Comparison of ENCODE assay signal across 18 cellular contexts in genomic region chr12:105921055-105921454, GRCh38.
A peak's percentile ranks its signal among the peaks of the same experiment; 100 is the strongest.
DNase-seq lines count a peak whose midpoint lies in the region; ATAC-seq, FAIRE-seq and TF ChIP-seq lines count a peak whose summit lies in the region.
"Had no signal": no experiment of that assay in that cellular context is flagged by ENCODE, and none has a peak within 500 bp of the region (broad histone marks: within the 10 kb centered on the region; RNA-seq: fewer than 3 reads in every experiment).

No MANE protein-coding gene starts in this region.

- no peak for TF ChIP-seq EP300 in K562 (IDR thresholded peaks at IDR 0.05; ENCODE audit: low read length)
- no peak for TF ChIP-seq EP300 in suprapubic skin (IDR thresholded peaks at IDR 0.05)

- no peak overlapping the region for H2AFZ ChIP-seq in K562 (ENCODE audit: low read depth, low read length)

- H3K79me2 ChIP-seq in K562 (ENCODE audit: control insufficient read depth, insufficient read depth, low read length) = no peaks in the 10 kb centered on the region

- in situ Hi-C loops in K562 (cut with MboI) = no loop called here

- H3K36me3 Mint-ChIP-seq in nephron (ENCODE audit: low read depth) = no peaks in the 10 kb centered on the region
- H3K36me3 Mint-ChIP-seq in T-cell = no peaks in the 10 kb centered on the region

- ATAC-seq in heart right ventricle = no peak
- no peak for ATAC-seq in Right ventricle myocardium superior (ENCODE audit: poor library complexity)
- ATAC-seq in K562 = no peak
- ATAC-seq in GM21423 (IDR thresholded peaks at IDR 0.05; ENCODE audit: unreplicated experiment) = no peak
- no peak for ATAC-seq in T-cell (replicated peaks in 1 of 4)

- H3K27ac ChIP-seq in heart right ventricle (peak overlapping the region in 9 of 10 donors; percentile 43 to 85 (median 72)), K562 (ENCODE audit: extremely low read depth, low read depth, low read length) (no peak overlapping the region), suprapubic skin (peak overlapping the region; percentile 65)

- H3K9me1 ChIP-seq in K562 (ENCODE audit: control insufficient read depth, insufficient read depth, low read length) = no peaks in the 10 kb centered on the region

- H3K27ac Mint-ChIP-seq in nephron (peak overlapping the region in 2 of 3 experiments; percentile 46 to 82), T-cell (no peak overlapping the region)
- H3K27ac Mint-ChIP-seq: H9 had no signal

- no peaks in the 10 kb centered on the region for H3K9me3 Mint-ChIP-seq in nephron
- peaks cover 0 to 1% (median 0%) of the 10 kb centered on the region in 3 donors for H3K9me3 Mint-ChIP-seq in T-cell
- H3K9me3 Mint-ChIP-seq: H9 had no signal

- H3K9me3 ChIP-seq in heart right ventricle (no peaks in the 10 kb centered on the region), K562 (replicated peaks; ENCODE audit: control insufficient read depth, insufficient read depth, low read depth, low read length) (no peaks in the 10 kb centered on the region), suprapubic skin (no peaks in the 10 kb centered on the region)

- CTCF ChIA-PET in K562 (lab: Yijun Ruan, JAX; ENCODE audit: low intra/inter-chr PET ratio) = no interaction called here
- CTCF ChIA-PET in T-cell (lab: Charles Lee) = no interaction called here

- peaks cover 40% of the 10 kb centered on the region for H3K4me1 Mint-ChIP-seq in nephron
- no peaks in the 10 kb centered on the region for H3K4me1 Mint-ChIP-seq in T-cell
- H3K4me1 Mint-ChIP-seq: H9 had no signal

- H3K4me3 Mint-ChIP-seq in nephron = no peak overlapping the region
- no peak overlapping the region for H3K4me3 Mint-ChIP-seq in T-cell
- H3K4me3 Mint-ChIP-seq: H9 had no signal

- POLR2A ChIA-PET in K562 (lab: Yijun Ruan, JAX) (interaction anchor here (0.7 kb wide), 1 partner anchor 10 kb away, joined by 3 read pairs; no protein-coding TSS in a partner anchor), T-cell (lab: Charles Lee) (no interaction called here)

- DNase-seq in heart right ventricle (no peak), Right ventricle myocardium superior (no peak), K562 (ENCODE audit: extremely low read depth in 1 of 4, low spot score in 3 of 4) (no peak), suprapubic skin (ENCODE audit: low spot score in 2 of 2) (no peak), head of caudate nucleus (no peak), T-cell (no peak)
- DNase-seq: Calu3, DND-41, H9, KG1, MM.1S, NCI-H69, RPMI8226, SHP77 treated with DMSO at 0.1 percent for 48 hours had no signal

- H4K20me1 ChIP-seq in K562 (replicated peaks; ENCODE audit: control insufficient read depth, insufficient read depth, low read length) = no peaks in the 10 kb centered on the region

- FAIRE-seq in K562 (lab: Jason Lieb, UNC) = no peak
- FAIRE-seq: GM12892, GM19239 had no signal

- no peak for TF ChIP-seq POLR2A in K562 (conservative IDR thresholded peaks at IDR 0.05)
- TF ChIP-seq POLR2A in suprapubic skin (IDR thresholded peaks at IDR 0.05) = no peak

- no peak overlapping the region for H3K4me2 ChIP-seq in K562 (ENCODE audit: insufficient read depth, low read length)

- H3K4me3 ChIP-seq in heart right ventricle (no peak overlapping the region), K562 (no peak overlapping the region), suprapubic skin (no peak overlapping the region)

- H3K27me3 ChIP-seq in heart right ventricle = no peaks in the 10 kb centered on the region
- H3K27me3 ChIP-seq in K562 (ENCODE audit: control insufficient read depth in 2 of 2, insufficient read depth in 2 of 2, low read length in 2 of 2) = no peaks in the 10 kb centered on the region
- H3K27me3 ChIP-seq in suprapubic skin = no peaks in the 10 kb centered on the region

- no peak overlapping the region for H3K9ac ChIP-seq in K562 (ENCODE audit: insufficient read depth in 1 of 2, low read depth in 2 of 2, low read length in 2 of 2)

- 94 to 100% methylated on average over 1 of the region's 1 CpG for WGBS in heart right ventricle, 2 donors
- 18% methylated on average over 1 of the region's 1 CpG for WGBS in K562 (ENCODE audit: insufficient coverage, low coverage, missing lambda C conversion rate)
- WGBS in suprapubic skin = 88% methylated on average over 1 of the region's 1 CpG

- no peak for TF ChIP-seq CTCF in heart right ventricle (IDR thresholded peaks at IDR 0.05)
- TF ChIP-seq CTCF in K562 (IDR thresholded peaks at IDR 0.05 in 2 of 3, conservative IDR thresholded peaks at IDR 0.05 in 1 of 3; ENCODE audit: insufficient read depth in 2 of 3, low read depth in 1 of 3, low read length in 3 of 3) = no peak
- no peak for TF ChIP-seq CTCF in nephron (IDR thresholded peaks at IDR 0.05; ENCODE audit: unreplicated experiment in 3 of 3)
- no peak for TF ChIP-seq CTCF in suprapubic skin (IDR thresholded peaks at IDR 0.05)

- TF ChIP-seq RAD21 in K562 (CRISPR knock-in tag; conservative IDR thresholded peaks at IDR 0.05 in 1 of 2, IDR thresholded peaks at IDR 0.05 in 1 of 2) = no peak

- intact Hi-C loops in heart right ventricle (cut with DNase I) (loop anchor here in 1 of 10 donors (5.0 kb wide), 1 partner anchor 216 kb away; the partner anchor contains the start of gene NUAK1), Right ventricle myocardium superior (cut with DNase I) (no loop called here), K562 (cut with micrococcal nuclease) (no loop called here), head of caudate nucleus (cut with DNase I) (no loop called here)

- H3K4me1 ChIP-seq in heart right ventricle = peaks cover 0 to 27% (median 5%) of the 10 kb centered on the region in 9 donors
- H3K4me1 ChIP-seq in K562 (replicated peaks in 1 of 2; ENCODE audit: control insufficient read depth in 2 of 2, insufficient read depth in 2 of 2, low read length in 2 of 2) = no peaks in the 10 kb centered on the region
- H3K4me1 ChIP-seq in suprapubic skin = peaks cover 38% of the 10 kb centered on the region

- H3K27me3 Mint-ChIP-seq in nephron (ENCODE audit: low read depth) = no peaks in the 10 kb centered on the region
- H3K27me3 Mint-ChIP-seq in T-cell = peaks cover 7 to 9% of the 10 kb centered on the region in 2 donors

- H3K36me3 ChIP-seq in heart right ventricle (no peaks in the 10 kb centered on the region), K562 (ENCODE audit: control insufficient read depth, insufficient read depth, low read length) (no peaks in the 10 kb centered on the region), suprapubic skin (no peaks in the 10 kb centered on the region)

- BruUV-seq in K562 (replicated peaks; lab: Mats Ljungman, UMichigan) = no TSS peak

TF ChIP-seq in K562, 482 proteins besides CTCF, POLR2A, EP300 and RAD21:
- TF ChIP-seq SNAPC5 (CRISPR knock-in tag; IDR thresholded peaks at IDR 0.05) (no peak), RBM25 (IDR thresholded peaks at IDR 0.05; ENCODE audit: low read depth, low read length, severe bottlenecking) (peak; percentile 91)
TF ChIP-seq in K562: peak in this region for 1.

Comparison
In these comparisons a context has a peak if more than half of its experiments do, and no peak if none do; other contexts are left out.
1. H3K27ac Mint-ChIP-seq: peak in nephron (2 of 3); none in T-cell (0 of 2).